Comparison of ENCODE assay signal across 9 cellular contexts in genomic region chr19:18648971-18649310, GRCh38. TPM values are rescaled to one million over a fixed set of nuclear protein-coding genes. Genes with fewer than 3 reads are reported as not detected.
DNase-seq lines count a peak whose midpoint lies in the region; ATAC-seq and TF ChIP-seq lines count a peak whose summit lies in the region.
"Had no signal": no experiment of that assay in that cellular context is flagged by ENCODE, and none has a peak within 500 bp of the region (broad histone marks: within the 10 kb centered on the region; RNA-seq: fewer than 3 reads in every experiment).

No MANE protein-coding gene starts in this region.

- POLR2A ChIA-PET in WTC11 (lab: Charles Lee): no interaction called here

- DNase-seq in WTC11 (ENCODE audit: low spot score) (no peak), naive B cell (no peak), thoracic aorta (ENCODE audit: low spot score) (no peak), ACHN (no peak)
- DNase-seq: NCI-H1694 treated with DMSO at 0.1 percent for 48 hours, T1000 had no signal

- CTCF ChIA-PET in WTC11 (lab: Charles Lee): interaction anchor here (0.7 to 2.0 kb wide), 6 partner anchors 24 to 187 kb away, joined by 3 to 8 read pairs (median 4); partner anchors contain the start of gene TMEM59L

- WGBS in esophagus, 2 donors: 51 to 60% methylated on average over 13 of the region's 13 CpGs

- H3K36me3 Mint-ChIP-seq in WTC11: no peaks in the 10 kb centered on the region
- H3K36me3 Mint-ChIP-seq in naive B cell: peaks cover 0 to under 1% of the 10 kb centered on the region in 2 donors

- peaks cover 2% of the 10 kb centered on the region for H3K9me3 Mint-ChIP-seq in WTC11
- H3K9me3 Mint-ChIP-seq in naive B cell: peaks cover 0 to under 1% (median 0%) of the 10 kb centered on the region in 7 donors

- H3K27me3 Mint-ChIP-seq in WTC11 (ENCODE audit: low read depth): peaks cover 3% of the 10 kb centered on the region; the same call in 1 of the 2 replicates
- no peaks in the 10 kb centered on the region for H3K27me3 Mint-ChIP-seq in naive B cell

- H3K4me3 ChIP-seq in esophagus (ENCODE audit: low read depth in 1 of 2, low read length in 2 of 2) (no peak overlapping the region), thoracic aorta (peak overlapping the region; percentile 62)

- H3K27ac Mint-ChIP-seq in WTC11 (peak overlapping the region; percentile 81), naive B cell (peak overlapping the region in 3 of 6 donors; percentile 12 to 85 (median 79))

- H3K9me3 ChIP-seq in esophagus (ENCODE audit: control insufficient read depth in 2 of 2, insufficient read depth in 1 of 2, low read depth in 1 of 2, low read length in 1 of 2) (no peaks in the 10 kb centered on the region), thoracic aorta (no peaks in the 10 kb centered on the region)

- no peaks in the 10 kb centered on the region for H3K27me3 ChIP-seq in esophagus (ENCODE audit: control insufficient read depth in 1 of 2, insufficient read depth in 2 of 2, low read length in 2 of 2)
- H3K27me3 ChIP-seq in thoracic aorta (replicated peaks; ENCODE audit: insufficient read depth): no peaks in the 10 kb centered on the region

- peaks cover 47% of the 10 kb centered on the region for H3K4me1 Mint-ChIP-seq in WTC11
- H3K4me1 Mint-ChIP-seq in naive B cell: peaks cover 38 to 61% (median 56%) of the 10 kb centered on the region in 3 donors

- ATAC-seq in WTC11 (no peak), naive B cell (ENCODE audit: low read depth in 2 of 2) (no peak), thoracic aorta (ENCODE audit: insufficient number of reproducible peaks, low FRiP score, low read depth) (no peak), HG03439 (IDR thresholded peaks at IDR 0.05; ENCODE audit: unreplicated experiment) (no peak), HG03460 (IDR thresholded peaks at IDR 0.05; ENCODE audit: unreplicated experiment) (no peak)

- in situ Hi-C loops in ACHN (cut with HindIII; ENCODE audit: low pct_ligation_motif_present, low pct_unique_long_range_greater_than_20kb, low sequenced_read_pairs): no loop called here

- peaks cover 16% of the 10 kb centered on the region in 2 donors for H3K4me1 ChIP-seq in esophagus (ENCODE audit: control insufficient read depth in 2 of 2, insufficient read depth in 2 of 2, low read length in 1 of 2)
- H3K4me1 ChIP-seq in thoracic aorta (ENCODE audit: control insufficient read depth in 1 of 2, low read depth in 2 of 2): peaks cover 37 to 69% of the 10 kb centered on the region in 2 donors

- TF ChIP-seq CTCF in WTC11 (IDR thresholded peaks at IDR 0.05): no peak
- TF ChIP-seq CTCF in thoracic aorta (IDR thresholded peaks at IDR 0.05): no peak

- no peak overlapping the region for H3K4me3 Mint-ChIP-seq in WTC11
- H3K4me3 Mint-ChIP-seq in naive B cell: peak overlapping the region; percentile 36 to 93 (median 88)

- H3K36me3 ChIP-seq in esophagus (ENCODE audit: control insufficient read depth in 2 of 2, insufficient read depth in 2 of 2, low read length in 1 of 2) (peaks cover 0 to 4% of the 10 kb centered on the region in 2 donors), thoracic aorta (no peaks in the 10 kb centered on the region)

- H3K27ac ChIP-seq in esophagus (ENCODE audit: low read depth in 2 of 2, low read length in 1 of 2) (peak overlapping the region; percentile 67 to 87), thoracic aorta (peak overlapping the region; percentile 88 to 92)

TF ChIP-seq in WTC11, 78 proteins besides CTCF, POLR2A, EP300 and RAD21:
- TF ChIP-seq ZNF121 (CRISPR knock-in tag; IDR thresholded peaks at IDR 0.05): no peak
- no peak for TF ChIP-seq ZNF232 (CRISPR knock-in tag; IDR thresholded peaks at IDR 0.05)
- TF ChIP-seq ZNF532 (CRISPR knock-in tag; IDR thresholded peaks at IDR 0.05; ENCODE audit: borderline replicate concordance): no peak
- TF ChIP-seq JUN (CRISPR knock-in tag; IDR thresholded peaks at IDR 0.05): no peak
- no peak for TF ChIP-seq SOX15 (CRISPR knock-in tag; IDR thresholded peaks at IDR 0.05)
- TF ChIP-seq ZNF138 (CRISPR knock-in tag; conservative IDR thresholded peaks at IDR 0.05): no peak
- TF ChIP-seq TCF7 (CRISPR knock-in tag; IDR thresholded peaks at IDR 0.05; ENCODE audit: low read depth): no peak
- no peak for TF ChIP-seq NFE2L1 (CRISPR knock-in tag; IDR thresholded peaks at IDR 0.05)
- no peak for TF ChIP-seq ZNF317 (CRISPR knock-in tag; IDR thresholded peaks at IDR 0.05; ENCODE audit: borderline replicate concordance, low read depth)
TF ChIP-seq in WTC11: peak in this region for 0.

RNA-seq across cellular contexts. Expression of gene KLHL26, which starts 12.1 kb away (rescaled TPM):
- total RNA-seq in WTC11 (2021): 13.1 to 14.2 TPM (median 14.2 TPM) in 3 replicates
- polyA plus RNA-seq in esophagus: 1 to 10 TPM; 1.8 to 2.0 TPM
- polyA plus RNA-seq in naive B cell (ENCODE audit: low read depth in 6 of 6): 1 to 10 TPM in 5 of 6 donors, not detected in 1; 2.0 to 3.7 (median 3.6) TPM
- 10 to 100 TPM; 11.2 to 24.5 TPM for total RNA-seq in thoracic aorta

RNA-seq across cellular contexts. Expression of gene CRTC1, which starts 34.5 kb away (rescaled TPM):
- total RNA-seq in WTC11 (2021) (12.3 to 17.0 TPM (median 16.3 TPM) in 3 replicates), thoracic aorta (10 to 100 TPM in 1 of 2 donors, 1 to 10 TPM in 1; 8.7 to 11.2 TPM)
- polyA plus RNA-seq in esophagus (1 to 10 TPM; 2.1 to 4.0 TPM), naive B cell (ENCODE audit: low read depth in 6 of 6) (1 to 10 TPM in 5 of 6 donors, not detected in 1; 1.4 to 2.4 (median 1.4) TPM)

RNA-seq across cellular contexts. Expression of gene TMEM59L, which starts 36.3 kb away (rescaled TPM):
- total RNA-seq in WTC11 (2021) (14.8 to 30.0 TPM (median 27.3 TPM) in 3 replicates), thoracic aorta (1 to 10 TPM; 3.2 to 6.5 TPM)
- polyA plus RNA-seq in esophagus (under 1 TPM; 0.41 to 0.71 TPM), naive B cell (ENCODE audit: low read depth in 6 of 6) (not detected)

RNA-seq across cellular contexts. Expression of gene CRLF1, which starts 42.3 kb away (rescaled TPM):
- total RNA-seq in WTC11 (2021) (36.4 to 55.8 TPM (median 51.4 TPM) in 3 replicates), thoracic aorta (1,000 to 10,000 TPM in 1 of 2 donors, 10 to 100 TPM in 1; 85.9 to 1,063 TPM)
- polyA plus RNA-seq in esophagus (10 to 100 TPM in 1 of 2 donors, 1 to 10 TPM in 1; 2.8 to 11.1 TPM), naive B cell (ENCODE audit: low read depth in 6 of 6) (1 to 10 TPM in 2 of 6 donors, under 1 TPM in 2, not detected in 2; 0.44 to 7.0 (median 0.97) TPM)
